In genomic region chr2:127428057-127428814, GRCh38 we compare ENCODE assay signal across 24 cellular contexts. TPM values are rescaled to one million over a fixed set of nuclear protein-coding genes. Genes with fewer than 3 reads are reported as not detected.
"Had no signal": no experiment of that assay in that cellular context is flagged by ENCODE, and none has a peak within 500 bp of the region (broad histone marks: within the 10 kb centered on the region; RNA-seq: fewer than 3 reads in every experiment).

No MANE protein-coding gene starts in this region.

- DNase-seq: activated CD4-positive, alpha-beta T cell treated with anti-CD3 and anti-CD28 coated beads for 4 hours; activated gamma-delta T cell treated with Interleukin-2 at 50 U/mL for 16 hours; activated naive CD4-positive, alpha-beta T cell treated with anti-CD3 and anti-CD28 coated beads, Interleukin-2, amount 10 ng/mL, durations not matched to agents 7 days and 5 days; activated naive CD8-positive, alpha-beta T cell treated with anti-CD3 and anti-CD28 coated beads, Interleukin-2, amount 10 ng/mL, durations not matched to agents 7 days and 5 days; activated T-cell treated with anti-CD3 and anti-CD28 coated beads for 4 hours; activated T-cell treated with anti-CD3 and anti-CD28 coated beads, Interleukin-2, amount 50 U/mL, for 72 hours; aorta; caudate nucleus; Karpas-422; MM.1S; NCI-H1105; NCI-H146; NCI-H187 treated with DMSO at 0.1 percent for 48 hours; NCI-H2081 treated with DMSO at 0.1 percent for 48 hours; NCI-H446; NCI-H524; SHP77 treated with DMSO at 0.1 percent for 48 hours had no signal

- ATAC-seq: activated CD4-positive, CD25-positive, alpha-beta regulatory T cell treated with anti-CD3 and anti-CD28 coated beads, Interleukin-2, amount 50 U/mL, for 24 hours; activated T-cell treated with anti-CD3 and anti-CD28 coated beads, Interleukin-2, amount 50 U/mL, for 72 hours; K562 had no signal

- H3K9me3 Mint-ChIP-seq: activated naive CD4-positive, alpha-beta T cell treated with anti-CD3 and anti-CD28 coated beads, Interleukin-2, amount 10 ng/mL, durations not matched to agents 7 days and 5 days; activated naive CD8-positive, alpha-beta T cell treated with anti-CD3 and anti-CD28 coated beads, Interleukin-2, amount 10 ng/mL, durations not matched to agents 7 days and 5 days; activated T-cell treated with anti-CD3 and anti-CD28 coated beads, Interleukin-2, amount 50 U/mL, for 72 hours; activated T-helper 2 cell treated with anti-CD3 and anti-CD28 coated beads, Interferon-gamma antibody, Interleukin-2, Interleukin-4, amounts not matched to agents 10 μg/mL and 5 μg/mL and 100 μg/mL, durations not matched to agents 14 hours and 24 hours and 36 hours; T-helper 1 cell treated with Interleukin-12 subunit alpha and Interleukin-12 subunit beta and Interleukin-4 antibody, amounts not matched to agents 30 μg/mL and 1 μg/mL, for 36 hours had no signal

- H3K27ac Mint-ChIP-seq: activated naive CD4-positive, alpha-beta T cell treated with anti-CD3 and anti-CD28 coated beads, Interleukin-2, amount 10 ng/mL, durations not matched to agents 7 days and 5 days; activated naive CD8-positive, alpha-beta T cell treated with anti-CD3 and anti-CD28 coated beads, Interleukin-2, amount 10 ng/mL, durations not matched to agents 7 days and 5 days; activated T-cell treated with anti-CD3 and anti-CD28 coated beads, Interleukin-2, amount 50 U/mL, for 72 hours; activated T-helper 2 cell treated with anti-CD3 and anti-CD28 coated beads, Interferon-gamma antibody, Interleukin-2, Interleukin-4, amounts not matched to agents 10 μg/mL and 5 μg/mL and 100 μg/mL, durations not matched to agents 14 hours and 24 hours and 36 hours; T-helper 1 cell treated with Interleukin-12 subunit alpha and Interleukin-12 subunit beta and Interleukin-4 antibody, amounts not matched to agents 30 μg/mL and 1 μg/mL, for 36 hours had no signal

- H3K4me3 ChIP-seq: adrenal gland, breast epithelium, K562 had no signal

- H3K4me1 ChIP-seq: breast epithelium had no signal

- H3K27ac ChIP-seq: adrenal gland, breast epithelium had no signal

- H3K36me3 Mint-ChIP-seq: activated naive CD4-positive, alpha-beta T cell treated with anti-CD3 and anti-CD28 coated beads, Interleukin-2, amount 10 ng/mL, durations not matched to agents 7 days and 5 days; activated naive CD8-positive, alpha-beta T cell treated with anti-CD3 and anti-CD28 coated beads, Interleukin-2, amount 10 ng/mL, durations not matched to agents 7 days and 5 days had no signal

- H3K4me3 Mint-ChIP-seq: activated naive CD4-positive, alpha-beta T cell treated with anti-CD3 and anti-CD28 coated beads, Interleukin-2, amount 10 ng/mL, durations not matched to agents 7 days and 5 days; activated naive CD8-positive, alpha-beta T cell treated with anti-CD3 and anti-CD28 coated beads, Interleukin-2, amount 10 ng/mL, durations not matched to agents 7 days and 5 days; activated T-cell treated with anti-CD3 and anti-CD28 coated beads, Interleukin-2, amount 50 U/mL, for 72 hours; T-helper 1 cell treated with Interleukin-12 subunit alpha and Interleukin-12 subunit beta and Interleukin-4 antibody, amounts not matched to agents 30 μg/mL and 1 μg/mL, for 36 hours had no signal

- H3K36me3 ChIP-seq: adrenal gland, breast epithelium had no signal

- H3K9me3 ChIP-seq: adrenal gland, breast epithelium had no signal

RNA-seq across cellular contexts. Expression of gene PROC, which starts 10.0 kb away (rescaled TPM):
- total RNA-seq: activated naive CD8-positive, alpha-beta T cell treated with anti-CD3 and anti-CD28 coated beads, Interleukin-2, amount 10 ng/mL, durations not matched to agents 7 days and 5 days; activated T-helper 2 cell treated with anti-CD3 and anti-CD28 coated beads, Interferon-gamma antibody, Interleukin-2, Interleukin-4, amounts not matched to agents 10 μg/mL and 5 μg/mL and 100 μg/mL, durations not matched to agents 14 hours and 24 hours and 36 hours; adrenal gland; breast epithelium; K562; SK-MEL-5 had no signal
